ENCODE assay signal across 1 cellular context in the genomic region with DNA sequence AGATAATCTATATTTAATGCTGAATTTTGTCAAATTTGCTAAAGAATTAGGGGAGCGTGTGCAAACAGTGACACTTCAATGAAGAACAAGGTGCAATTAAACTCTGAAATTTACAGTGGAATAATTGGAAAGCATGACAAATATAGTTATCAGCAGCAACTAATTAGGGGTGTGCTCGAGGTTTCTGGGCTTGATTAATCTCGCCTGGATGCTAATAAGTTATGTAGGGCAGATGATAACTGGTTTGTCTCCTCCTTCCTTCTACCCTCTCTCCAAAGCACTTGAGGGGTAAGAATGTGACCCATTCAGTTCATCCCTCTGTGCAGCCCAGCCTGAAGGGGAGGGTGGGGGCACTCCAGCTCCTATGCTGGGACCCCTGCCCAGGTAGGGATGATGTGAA.
TF ChIP-seq lines count a peak whose summit lies in the region.

No MANE protein-coding gene starts in this region.

TF ChIP-seq in K562, 482 proteins besides CTCF, POLR2A, EP300 and RAD21 (continued from another document):
- TF ChIP-seq FOXO4 (CRISPR knock-in tag; IDR thresholded peaks at IDR 0.05) (no peak), ZNF217 (CRISPR knock-in tag; IDR thresholded peaks at IDR 0.05) (no peak), TAF9B (IDR thresholded peaks at IDR 0.05; ENCODE audit: partially characterized antibody) (no peak), DACH1 (IDR thresholded peaks at IDR 0.05; ENCODE audit: partially characterized antibody) (peak; percentile 12)
- TF ChIP-seq, protein P1, sequence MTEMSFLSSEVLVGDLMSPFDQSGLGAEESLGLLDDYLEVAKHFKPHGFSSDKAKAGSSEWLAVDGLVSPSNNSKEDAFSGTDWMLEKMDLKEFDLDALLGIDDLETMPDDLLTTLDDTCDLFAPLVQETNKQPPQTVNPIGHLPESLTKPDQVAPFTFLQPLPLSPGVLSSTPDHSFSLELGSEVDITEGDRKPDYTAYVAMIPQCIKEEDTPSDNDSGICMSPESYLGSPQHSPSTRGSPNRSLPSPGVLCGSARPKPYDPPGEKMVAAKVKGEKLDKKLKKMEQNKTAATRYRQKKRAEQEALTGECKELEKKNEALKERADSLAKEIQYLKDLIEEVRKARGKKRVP (CRISPR knock-in tag; IDR thresholded peaks at IDR 0.05), result no peak
- TF ChIP-seq, protein P2, sequence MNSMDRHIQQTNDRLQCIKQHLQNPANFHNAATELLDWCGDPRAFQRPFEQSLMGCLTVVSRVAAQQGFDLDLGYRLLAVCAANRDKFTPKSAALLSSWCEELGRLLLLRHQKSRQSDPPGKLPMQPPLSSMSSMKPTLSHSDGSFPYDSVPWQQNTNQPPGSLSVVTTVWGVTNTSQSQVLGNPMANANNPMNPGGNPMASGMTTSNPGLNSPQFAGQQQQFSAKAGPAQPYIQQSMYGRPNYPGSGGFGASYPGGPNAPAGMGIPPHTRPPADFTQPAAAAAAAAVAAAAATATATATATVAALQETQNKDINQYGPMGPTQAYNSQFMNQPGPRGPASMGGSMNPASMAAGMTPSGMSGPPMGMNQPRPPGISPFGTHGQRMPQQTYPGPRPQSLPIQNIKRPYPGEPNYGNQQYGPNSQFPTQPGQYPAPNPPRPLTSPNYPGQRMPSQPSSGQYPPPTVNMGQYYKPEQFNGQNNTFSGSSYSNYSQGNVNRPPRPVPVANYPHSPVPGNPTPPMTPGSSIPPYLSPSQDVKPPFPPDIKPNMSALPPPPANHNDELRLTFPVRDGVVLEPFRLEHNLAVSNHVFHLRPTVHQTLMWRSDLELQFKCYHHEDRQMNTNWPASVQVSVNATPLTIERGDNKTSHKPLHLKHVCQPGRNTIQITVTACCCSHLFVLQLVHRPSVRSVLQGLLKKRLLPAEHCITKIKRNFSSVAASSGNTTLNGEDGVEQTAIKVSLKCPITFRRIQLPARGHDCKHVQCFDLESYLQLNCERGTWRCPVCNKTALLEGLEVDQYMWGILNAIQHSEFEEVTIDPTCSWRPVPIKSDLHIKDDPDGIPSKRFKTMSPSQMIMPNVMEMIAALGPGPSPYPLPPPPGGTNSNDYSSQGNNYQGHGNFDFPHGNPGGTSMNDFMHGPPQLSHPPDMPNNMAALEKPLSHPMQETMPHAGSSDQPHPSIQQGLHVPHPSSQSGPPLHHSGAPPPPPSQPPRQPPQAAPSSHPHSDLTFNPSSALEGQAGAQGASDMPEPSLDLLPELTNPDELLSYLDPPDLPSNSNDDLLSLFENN (IDR thresholded peaks at IDR 0.05; ENCODE audit: low read depth in 2 of 2, low read length in 2 of 2), result peak in 1 of 2 experiments; percentile 77; a peak in 1 of 4 replicates
- TF ChIP-seq, protein P3, sequence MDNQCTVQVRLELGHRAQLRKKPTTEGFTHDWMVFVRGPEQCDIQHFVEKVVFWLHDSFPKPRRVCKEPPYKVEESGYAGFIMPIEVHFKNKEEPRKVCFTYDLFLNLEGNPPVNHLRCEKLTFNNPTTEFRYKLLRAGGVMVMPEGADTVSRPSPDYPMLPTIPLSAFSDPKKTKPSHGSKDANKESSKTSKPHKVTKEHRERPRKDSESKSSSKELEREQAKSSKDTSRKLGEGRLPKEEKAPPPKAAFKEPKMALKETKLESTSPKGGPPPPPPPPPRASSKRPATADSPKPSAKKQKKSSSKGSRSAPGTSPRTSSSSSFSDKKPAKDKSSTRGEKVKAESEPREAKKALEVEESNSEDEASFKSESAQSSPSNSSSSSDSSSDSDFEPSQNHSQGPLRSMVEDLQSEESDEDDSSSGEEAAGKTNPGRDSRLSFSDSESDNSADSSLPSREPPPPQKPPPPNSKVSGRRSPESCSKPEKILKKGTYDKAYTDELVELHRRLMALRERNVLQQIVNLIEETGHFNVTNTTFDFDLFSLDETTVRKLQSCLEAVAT (IDR thresholded peaks at IDR 0.05), result peak in 1 of 2 experiments; percentile 95; a peak in 2 of 4 replicates
